Comparison of ENCODE assay signal across 8 cellular contexts in the genomic region with DNA sequence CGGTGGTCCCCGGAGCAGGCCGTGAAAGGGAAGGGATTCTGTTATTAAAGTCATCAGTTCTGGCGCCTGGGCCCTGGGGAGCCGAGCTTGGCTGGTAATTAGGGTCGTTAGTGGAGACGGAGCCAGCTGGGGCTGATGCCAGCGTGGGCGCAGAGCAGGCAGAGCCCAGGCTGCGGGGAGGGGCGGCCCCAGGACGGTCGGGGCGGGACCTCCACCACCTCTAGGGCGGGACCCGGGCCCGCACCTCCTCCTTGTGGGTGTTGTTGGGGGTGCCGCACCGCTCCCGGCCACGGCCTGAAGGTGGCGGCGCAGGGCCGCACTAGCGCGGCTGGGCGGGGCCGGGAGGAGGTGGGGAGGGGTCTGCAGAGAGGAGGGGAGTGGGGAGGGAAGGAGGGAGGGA.
DNase-seq lines count a peak whose midpoint lies in the region; ATAC-seq and TF ChIP-seq lines count a peak whose summit lies in the region.

No MANE protein-coding gene starts in this region.

- POLR2A ChIA-PET in activated CD8-positive, alpha-beta T cell treated with anti-CD3 and anti-CD28 coated beads for 36 hours (lab: Charles Lee) = no interaction called here

- H3K27me3 Mint-ChIP-seq in activated naive CD4-positive, alpha-beta T cell treated with anti-CD3 and anti-CD28 coated beads for 36 hours (ENCODE audit: low read depth) = peaks cover 48% of the 10 kb centered on the region
- peaks cover 36% of the 10 kb centered on the region for H3K27me3 Mint-ChIP-seq in activated CD8-positive, alpha-beta T cell treated with anti-CD3 and anti-CD28 coated beads for 36 hours

- H3K9ac ChIP-seq in iPS-15b (ENCODE audit: low read depth, low read length) = no peak overlapping the region

- H3K4me3 Mint-ChIP-seq in activated naive CD4-positive, alpha-beta T cell treated with anti-CD3 and anti-CD28 coated beads for 36 hours = no peak overlapping the region
- H3K4me3 Mint-ChIP-seq in activated CD8-positive, alpha-beta T cell treated with anti-CD3 and anti-CD28 coated beads for 36 hours = no peak overlapping the region

- CTCF ChIA-PET in activated naive CD4-positive, alpha-beta T cell treated with anti-CD3 and anti-CD28 coated beads for 36 hours (lab: Charles Lee) = no interaction called here
- CTCF ChIA-PET in activated CD8-positive, alpha-beta T cell treated with anti-CD3 and anti-CD28 coated beads for 36 hours (lab: Charles Lee) = interaction anchor here (1.4 kb wide), 1 partner anchor 505 kb away, joined by 4 read pairs; no protein-coding TSS in a partner anchor

- H3K36me3 Mint-ChIP-seq in activated naive CD4-positive, alpha-beta T cell treated with anti-CD3 and anti-CD28 coated beads for 36 hours (ENCODE audit: low read depth) = no peaks in the 10 kb centered on the region
- H3K36me3 Mint-ChIP-seq in activated CD8-positive, alpha-beta T cell treated with anti-CD3 and anti-CD28 coated beads for 36 hours (ENCODE audit: low read depth) = no peaks in the 10 kb centered on the region

- H3K9me3 Mint-ChIP-seq in activated naive CD4-positive, alpha-beta T cell treated with anti-CD3 and anti-CD28 coated beads for 36 hours = no peaks in the 10 kb centered on the region
- H3K9me3 Mint-ChIP-seq in activated CD8-positive, alpha-beta T cell treated with anti-CD3 and anti-CD28 coated beads for 36 hours = no peaks in the 10 kb centered on the region

- no peaks in the 10 kb centered on the region for H3K36me3 ChIP-seq in iPS-15b (ENCODE audit: control insufficient read depth, insufficient read depth, low read length)

- peak overlapping the region; percentile 55 for H3K4me3 ChIP-seq in iPS-15b (ENCODE audit: low read depth, low read length)

- H3K4me1 Mint-ChIP-seq in activated naive CD4-positive, alpha-beta T cell treated with anti-CD3 and anti-CD28 coated beads for 36 hours (ENCODE audit: low read depth) = peaks cover 26% of the 10 kb centered on the region
- H3K4me1 Mint-ChIP-seq in activated CD8-positive, alpha-beta T cell treated with anti-CD3 and anti-CD28 coated beads for 36 hours (ENCODE audit: low read depth) = peaks cover 14% of the 10 kb centered on the region

- peak; percentile 53 for DNase-seq in activated naive CD4-positive, alpha-beta T cell treated with anti-CD3 and anti-CD28 coated beads for 36 hours
- no peak for DNase-seq in activated naive CD4-positive, alpha-beta T cell (lab: John Stamatoyannopoulos, UW)
- DNase-seq in NCI-H1105 treated with DMSO at 0.1 percent for 48 hours (lab: John Stamatoyannopoulos, UW) = peak; percentile 28
- peak; percentile 54 for DNase-seq in activated CD8-positive, alpha-beta T cell treated with anti-CD3 and anti-CD28 coated beads for 36 hours
- no peak for DNase-seq in NCI-H2196 treated with DMSO at 0.1 percent for 48 hours (lab: John Stamatoyannopoulos, UW; ENCODE audit: unreplicated experiment)
- no peak for DNase-seq in stimulated activated naive CD4-positive, alpha-beta T cell treated with Interleukin-2 at 50 U/mL for 16 hours (lab: John Stamatoyannopoulos, UW)

- no peaks in the 10 kb centered on the region for H3K9me3 ChIP-seq in iPS-15b (ENCODE audit: control insufficient read depth, insufficient read depth, low read length)

- H3K4me1 ChIP-seq in iPS-15b (ENCODE audit: control insufficient read depth, insufficient read depth, low read length) = no peaks in the 10 kb centered on the region

- H3K27me3 ChIP-seq in iPS-15b (ENCODE audit: control insufficient read depth, insufficient read depth, low read length) = peaks cover 11% of the 10 kb centered on the region

- no peak overlapping the region for H3K27ac Mint-ChIP-seq in activated naive CD4-positive, alpha-beta T cell treated with anti-CD3 and anti-CD28 coated beads for 36 hours
- no peak overlapping the region for H3K27ac Mint-ChIP-seq in activated CD8-positive, alpha-beta T cell treated with anti-CD3 and anti-CD28 coated beads for 36 hours

- ATAC-seq in activated CD8-positive, alpha-beta T cell treated with anti-CD3 and anti-CD28 coated beads for 36 hours = peak; percentile 86
- no peak for ATAC-seq in HG02852 (IDR thresholded peaks at IDR 0.05; ENCODE audit: unreplicated experiment)

- TF ChIP-seq CTCF in activated CD8-positive, alpha-beta T cell treated with anti-CD3 and anti-CD28 coated beads for 36 hours (IDR thresholded peaks at IDR 0.05) = no peak

- intact Hi-C loops in activated naive CD4-positive, alpha-beta T cell treated with anti-CD3 and anti-CD28 coated beads for 36 hours (cut with micrococcal nuclease) = loop anchor here (5.0 kb wide), 1 partner anchor 140 kb away; no protein-coding TSS in a partner anchor
- intact Hi-C loops in activated CD8-positive, alpha-beta T cell treated with anti-CD3 and anti-CD28 coated beads for 36 hours (cut with micrococcal nuclease) = no loop called here

Comparison
In these comparisons a context has a peak if more than half of its experiments do, and no peak if none do; other contexts are left out.
1. DNase-seq: peak in activated naive CD4-positive, alpha-beta T cell treated with anti-CD3 and anti-CD28 coated beads for 36 hours (single experiment), NCI-H1105 treated with DMSO at 0.1 percent for 48 hours (single experiment) and activated CD8-positive, alpha-beta T cell treated with anti-CD3 and anti-CD28 coated beads for 36 hours (single experiment); none in activated naive CD4-positive, alpha-beta T cell (0 of 4), NCI-H2196 treated with DMSO at 0.1 percent for 48 hours (single experiment) and stimulated activated naive CD4-positive, alpha-beta T cell treated with Interleukin-2 at 50 U/mL for 16 hours (single experiment).